ENCODE assay signal across 1 cellular context in the genomic region with DNA sequence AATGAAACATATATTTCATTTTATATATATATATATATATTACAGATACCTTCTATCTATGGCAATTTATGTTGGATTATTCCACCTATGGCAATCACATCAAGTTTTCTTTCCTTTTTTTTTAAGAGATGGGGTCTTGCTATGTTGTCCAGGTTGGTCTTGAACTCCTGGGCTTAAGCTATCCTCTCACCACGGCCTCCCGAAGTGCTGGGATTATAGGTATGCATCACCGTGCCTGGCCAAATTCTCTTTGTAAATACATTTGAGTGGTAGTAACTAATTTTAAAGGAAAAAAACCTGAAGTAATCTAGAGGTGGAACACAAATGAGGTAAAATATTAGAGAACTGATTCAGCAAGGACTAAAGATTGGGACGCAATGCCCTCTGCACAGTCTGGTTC.
TF ChIP-seq lines count a peak whose summit lies in the region.

No MANE protein-coding gene starts in this region.

TF ChIP-seq in HepG2, 621 proteins besides CTCF, POLR2A, EP300 and RAD21:
- TF ChIP-seq RARG (CRISPR knock-in tag; IDR thresholded peaks at IDR 0.05; ENCODE audit: low read depth): no peak
- no peak for TF ChIP-seq NFE2 (CRISPR knock-in tag; IDR thresholded peaks at IDR 0.05)
- TF ChIP-seq ZNF883 (CRISPR knock-in tag; IDR thresholded peaks at IDR 0.05; ENCODE audit: not compliant biosample characterization): no peak
- peak; percentile 65; the same call in 1 of the 2 replicates for TF ChIP-seq ZNF121 (CRISPR knock-in tag; IDR thresholded peaks at IDR 0.05)
- TF ChIP-seq HOXD1 (CRISPR knock-in tag; IDR thresholded peaks at IDR 0.05): no peak
